In genomic region chr4:108272566-108272965, GRCh38 we compare ENCODE assay signal across 17 cellular contexts.
A peak's percentile ranks its signal among the peaks of the same experiment; 100 is the strongest.
DNase-seq lines count a peak whose midpoint lies in the region; ATAC-seq, FAIRE-seq and TF ChIP-seq lines count a peak whose summit lies in the region.
"Had no signal": no experiment of that assay in that cellular context is flagged by ENCODE, and none has a peak within 500 bp of the region (broad histone marks: within the 10 kb centered on the region; RNA-seq: fewer than 3 reads in every experiment).

No MANE protein-coding gene starts in this region.

- H3K27me3 ChIP-seq in DND-41 (ENCODE audit: insufficient read depth, low read length, poor library complexity), result no peaks in the 10 kb centered on the region
- 0 out of 2 replicates have a peak, but pooled peaks cover 3% of the 10 kb centered on the region for H3K27me3 ChIP-seq in IMR-90 (ENCODE audit: control insufficient read depth, insufficient read depth, low read length)
- H3K27me3 ChIP-seq in astrocyte (ENCODE audit: insufficient read depth, low read length), result no peaks in the 10 kb centered on the region
- no peaks in the 10 kb centered on the region for H3K27me3 ChIP-seq in spleen (replicated peaks in 1 of 7)
- no peaks in the 10 kb centered on the region for H3K27me3 ChIP-seq in SJCRH30
- H3K27me3 ChIP-seq: heart right ventricle, sigmoid colon, thyroid gland had no signal

- TF ChIP-seq CTCF in DND-41 (IDR thresholded peaks at IDR 0.05; ENCODE audit: borderline replicate concordance, extremely low read depth, low read length, poor library complexity, severe bottlenecking), result no peak
- TF ChIP-seq CTCF in IMR-90 (conservative IDR thresholded peaks at IDR 0.05; ENCODE audit: low read depth, low read length), result no peak
- TF ChIP-seq CTCF in astrocyte (IDR thresholded peaks at IDR 0.05; ENCODE audit: insufficient read depth, low read depth, low read length), result no peak
- TF ChIP-seq CTCF in spleen (IDR thresholded peaks at IDR 0.05 in 8 of 11, conservative IDR thresholded peaks at IDR 0.05 in 3 of 11), result no peak

- H3K4me3 ChIP-seq in DND-41 (ENCODE audit: low read depth in 1 of 2, low read length in 2 of 2) (no peak overlapping the region), IMR-90 (ENCODE audit: insufficient read depth, low read depth, low read length) (no peak overlapping the region), astrocyte (ENCODE audit: insufficient read depth, low read depth, low read length) (no peak overlapping the region), spleen (no peak overlapping the region), SJCRH30 (no peak overlapping the region)
- H3K4me3 ChIP-seq: coronary artery, heart right ventricle, sigmoid colon, thyroid gland had no signal

- peak; percentile 60 for DNase-seq in DND-41
- peak; percentile 70 for DNase-seq in IMR-90
- DNase-seq in astrocyte (ENCODE audit: low read depth), result peak; percentile 91
- DNase-seq in iris pigment epithelial cell (ENCODE audit: low read depth), result peak; percentile 80
- no peak for DNase-seq in spleen
- DNase-seq in SJCRH30, result no peak
- DNase-seq: activated CD4-positive, alpha-beta T cell treated with anti-CD3 and anti-CD28 coated beads, Interleukin-2, amount 50 U/mL, for 1 hour; activated T-cell treated with anti-CD3 and anti-CD28 coated beads, Interleukin-2, amount 50 U/mL, for 24 hours; heart right ventricle; kidney; sigmoid colon; SK-N-SH; stimulated activated CD4-positive, alpha-beta T cell treated with anti-CD3 and anti-CD28 coated beads, Interleukin-4, amount 100 ng/mL, for 24 hours; thyroid gland had no signal

- H3K14ac ChIP-seq in IMR-90 (replicated peaks; ENCODE audit: low read depth, low read length), result no peak overlapping the region

- H4K8ac ChIP-seq in IMR-90 (ENCODE audit: low read depth in 2 of 2, low read length in 2 of 2), result no peak overlapping the region

- H3K79me1 ChIP-seq in IMR-90 (ENCODE audit: low read depth in 1 of 2, low read length in 2 of 2), result no peaks in the 10 kb centered on the region

- H3K4me1 ChIP-seq in DND-41 (ENCODE audit: insufficient read depth, low read length) (peaks cover 36% of the 10 kb centered on the region), IMR-90 (ENCODE audit: control insufficient read depth, insufficient read depth, low read length) (peaks cover 9% of the 10 kb centered on the region), astrocyte (ENCODE audit: insufficient read depth, low read length) (peaks cover 9% of the 10 kb centered on the region), spleen (no peaks in the 10 kb centered on the region), SJCRH30 (peaks cover 4% of the 10 kb centered on the region; the same call in 1 of the 2 replicates)
- H3K4me1 ChIP-seq: heart right ventricle, sigmoid colon, thyroid gland had no signal

- H3K27me3 Mint-ChIP-seq in astrocyte (ENCODE audit: low read depth, unreplicated experiment), result peaks cover 4% of the 10 kb centered on the region
- H3K27me3 Mint-ChIP-seq: activated T-cell treated with anti-CD3 and anti-CD28 coated beads, Interleukin-2, amount 50 U/mL, for 24 hours had no signal

- ATAC-seq in DND-41 (ENCODE audit: insufficient read depth, low read depth) (peak; percentile 88), IMR-90 (ENCODE audit: low read depth) (peak; percentile 5; the same call in 1 of the 2 replicates), HG03457 (IDR thresholded peaks at IDR 0.05; ENCODE audit: unreplicated experiment) (no peak)
- ATAC-seq: heart right ventricle had no signal

- intact Hi-C loops in IMR-90 (cut with micrococcal nuclease), result no loop called here
- intact Hi-C loops in spleen (cut with DNase I; ENCODE audit: low total_unique reads), result no loop called here

- H3K9me1 ChIP-seq in IMR-90 (ENCODE audit: insufficient read depth, low read length), result peaks cover 9% of the 10 kb centered on the region

- H3K9me3 ChIP-seq in DND-41 (ENCODE audit: insufficient read depth, low read length, severe bottlenecking) (no peaks in the 10 kb centered on the region), IMR-90 (ENCODE audit: control insufficient read depth, insufficient read depth, low read length) (no peaks in the 10 kb centered on the region), astrocyte (ENCODE audit: insufficient read depth, low read depth, low read length) (no peaks in the 10 kb centered on the region), spleen (no peaks in the 10 kb centered on the region), SJCRH30 (replicated peaks) (no peaks in the 10 kb centered on the region)
- H3K9me3 ChIP-seq: heart right ventricle, sigmoid colon, SK-N-SH, thyroid gland had no signal

- H2AK5ac ChIP-seq in IMR-90 (ENCODE audit: low read depth, low read length), result no peak overlapping the region

- H3K9ac ChIP-seq in DND-41 (ENCODE audit: low read depth, low read length), result no peak overlapping the region
- H3K9ac ChIP-seq in IMR-90 (ENCODE audit: low read depth, low read length), result no peak overlapping the region
- no peak overlapping the region for H3K9ac ChIP-seq in astrocyte (ENCODE audit: low read length)
- H3K9ac ChIP-seq: SK-N-SH had no signal

- H3K36me3 ChIP-seq in DND-41 (ENCODE audit: insufficient read depth, low read length), result no peaks in the 10 kb centered on the region
- H3K36me3 ChIP-seq in IMR-90 (ENCODE audit: control insufficient read depth, insufficient read depth, low read length), result no peaks in the 10 kb centered on the region
- H3K36me3 ChIP-seq in astrocyte (ENCODE audit: insufficient read depth, low read length), result no peaks in the 10 kb centered on the region
- H3K36me3 ChIP-seq in spleen, result no peaks in the 10 kb centered on the region
- no peaks in the 10 kb centered on the region for H3K36me3 ChIP-seq in SJCRH30
- H3K36me3 ChIP-seq: heart right ventricle, sigmoid colon, thyroid gland had no signal

- in situ Hi-C loops in IMR-90 (cut with MboI; ENCODE audit: low sequenced_read_pairs), result no loop called here

- no peak overlapping the region for H2BK120ac ChIP-seq in IMR-90 (ENCODE audit: low read depth, low read length)

- H3K27ac Mint-ChIP-seq in astrocyte (ENCODE audit: unreplicated experiment), result no peak overlapping the region
- H3K27ac Mint-ChIP-seq: activated T-cell treated with anti-CD3 and anti-CD28 coated beads, Interleukin-2, amount 50 U/mL, for 24 hours had no signal

- POLR2A ChIA-PET in IMR-90 (lab: Charles Lee; ENCODE audit: unreplicated experiment), result interaction anchor here (0.6 kb wide), 1 partner anchor 11 kb away, joined by 4 read pairs; no protein-coding TSS in a partner anchor

- no peak overlapping the region for H3K4ac ChIP-seq in IMR-90 (ENCODE audit: low read depth, low read length)

- peaks cover 7% of the 10 kb centered on the region for H3K4me1 Mint-ChIP-seq in astrocyte (ENCODE audit: low read depth, unreplicated experiment)

- H3K36me3 Mint-ChIP-seq in astrocyte (ENCODE audit: low read depth, unreplicated experiment), result no peaks in the 10 kb centered on the region

- no peak overlapping the region for H3K4me3 Mint-ChIP-seq in astrocyte (ENCODE audit: unreplicated experiment)
- H3K4me3 Mint-ChIP-seq: activated T-cell treated with anti-CD3 and anti-CD28 coated beads, Interleukin-2, amount 50 U/mL, for 24 hours had no signal

- H4K20me1 ChIP-seq in DND-41 (ENCODE audit: insufficient read depth, low read length) (no peaks in the 10 kb centered on the region), IMR-90 (ENCODE audit: insufficient read depth, low read length) (no peaks in the 10 kb centered on the region), astrocyte (ENCODE audit: insufficient read depth, low read length) (no peaks in the 10 kb centered on the region)

- H3K9me3 Mint-ChIP-seq in astrocyte (ENCODE audit: unreplicated experiment), result peaks cover 2% of the 10 kb centered on the region
- H3K9me3 Mint-ChIP-seq: activated T-cell treated with anti-CD3 and anti-CD28 coated beads, Interleukin-2, amount 50 U/mL, for 24 hours had no signal

- no peak overlapping the region for H2BK15ac ChIP-seq in IMR-90 (ENCODE audit: low read depth, low read length)

- H3K18ac ChIP-seq in IMR-90 (ENCODE audit: low read depth, low read length), result peak overlapping the region; percentile 60; the same call in 1 of the 2 replicates

- H2BK20ac ChIP-seq in IMR-90 (ENCODE audit: low read depth, low read length), result no peak overlapping the region; the same call in 1 of the 2 replicates

- WGBS in IMR-90 (ENCODE audit: extremely low coverage in 2 of 2, insufficient read length in 1 of 2), 2 experiments, result no CpG with 5 or more reads among the region's 2 CpGs
- 60 to 68% (median 66%) methylated on average over 2 of the region's 2 CpGs for WGBS in spleen, 5 donors

- no peak overlapping the region for H2BK5ac ChIP-seq in IMR-90 (ENCODE audit: low read depth, low read length, poor library complexity, severe bottlenecking)

- CTCF ChIA-PET in IMR-90 (lab: Yijun Ruan, JAX), result interaction anchor here (0.6 kb wide), 1 partner anchor 227 kb away, joined by 3 read pairs; no protein-coding TSS in a partner anchor

- H2AFZ ChIP-seq in DND-41 (ENCODE audit: low read depth, low read length) (no peak overlapping the region), IMR-90 (replicated peaks; ENCODE audit: low read length, poor library complexity) (no peak overlapping the region), astrocyte (ENCODE audit: low read depth, low read length) (no peak overlapping the region)

- TF ChIP-seq POLR2A in IMR-90 (IDR thresholded peaks at IDR 0.05; ENCODE audit: low read depth, low read length) (no peak), spleen (IDR thresholded peaks at IDR 0.05) (no peak)

- FAIRE-seq in astrocyte (lab: Jason Lieb, UNC), result no peak
- FAIRE-seq: kidney had no signal

- no peak overlapping the region for H2AK9ac ChIP-seq in IMR-90 (replicated peaks; ENCODE audit: low read depth, low read length, poor library complexity)

- dilution Hi-C loops in IMR-90 (cut with HindIII; ENCODE audit: low sequenced_read_pairs, unreplicated experiment), result no loop called here

- H4K5ac ChIP-seq in IMR-90 (ENCODE audit: low read depth, low read length), result no peak overlapping the region

- no peak overlapping the region for H3K23ac ChIP-seq in IMR-90 (ENCODE audit: low read depth, low read length)

- no peak overlapping the region for H3K56ac ChIP-seq in IMR-90 (ENCODE audit: extremely low read depth, insufficient read depth, low read length)

- H3K27ac ChIP-seq in DND-41 (ENCODE audit: low read length), result no peak overlapping the region
- H3K27ac ChIP-seq in IMR-90 (ENCODE audit: insufficient read depth, low read length), result peak overlapping the region; percentile 37; the same call in 1 of the 2 replicates
- H3K27ac ChIP-seq in astrocyte (ENCODE audit: low read depth, low read length), result no peak overlapping the region
- H3K27ac ChIP-seq in spleen, result no peak overlapping the region
- H3K27ac ChIP-seq in SJCRH30, result no peak overlapping the region
- H3K27ac ChIP-seq: C4-2B, coronary artery, heart right ventricle, sigmoid colon, thyroid gland had no signal

- no peak overlapping the region for H4K91ac ChIP-seq in IMR-90 (ENCODE audit: insufficient read depth, low read depth, low read length)

- H3K4me2 ChIP-seq in DND-41 (ENCODE audit: insufficient read depth, low read length) (peak overlapping the region; percentile 20; the same call in 1 of the 2 replicates), IMR-90 (ENCODE audit: low read depth, low read length) (peak overlapping the region; percentile 40), astrocyte (ENCODE audit: low read length) (no peak overlapping the region)
- H3K4me2 ChIP-seq: SK-N-SH had no signal

- no TSS peak for BruUV-seq in IMR-90 (replicated peaks; lab: Mats Ljungman, UMichigan)

- H3K79me2 ChIP-seq in DND-41 (ENCODE audit: insufficient read depth, low read length) (no peaks in the 10 kb centered on the region), astrocyte (ENCODE audit: insufficient read depth, low read length) (no peaks in the 10 kb centered on the region)

- TF ChIP-seq RAD21 in IMR-90 (IDR thresholded peaks at IDR 0.05; ENCODE audit: low read length), result no peak

Comparison
In these comparisons a context has a peak if more than half of its experiments do, and no peak if none do; other contexts are left out.
1. DNase-seq: peak in DND-41 (single experiment), IMR-90 (single experiment), astrocyte (single experiment) and iris pigment epithelial cell (single experiment); none in spleen (single experiment) and SJCRH30 (0 of 2).